ENCODE assay signal across 27 cellular contexts in genomic region chr11:21430532-21430931, GRCh38.
"Had no signal": no experiment of that assay in that cellular context is flagged by ENCODE, and none has a peak within 500 bp of the region (broad histone marks: within the 10 kb centered on the region; RNA-seq: fewer than 3 reads in every experiment).

No MANE protein-coding gene starts in this region.

- DNase-seq: kidney; left ventricle myocardium inferior; mesendoderm; naive B cell; natural killer cell; nephron progenitor cell; occipital lobe; psoas muscle; right lobe of liver; stimulated activated CD4-positive, alpha-beta T cell treated with anti-CD3 and anti-CD28 coated beads, Interleukin-1b, Interleukin-23, amount 100 ng/mL, for 48 hours; stimulated activated CD4-positive, alpha-beta T cell treated with anti-CD3 and anti-CD28 coated beads, Interleukin-2, amount 100 ng/mL, for 48 hours; stimulated activated CD4-positive, alpha-beta T cell treated with anti-CD3 and anti-CD28 coated beads, Interleukin-4, amount 100 ng/mL, for 4 hours; stimulated activated CD8-positive, alpha-beta memory T cell treated with anti-CD3 and anti-CD28 coated beads, Interleukin-4, amount 100 ng/mL, for 48 hours; stimulated activated naive CD4-positive, alpha-beta T cell treated with Interleukin-2 at 50 U/mL for 16 hours; stimulated activated naive CD8-positive, alpha-beta T cell treated with anti-CD3 and anti-CD28 coated beads, Interleukin-15, amount 100 ng/mL, for 72 hours; substantia nigra; upper lobe of left lung had no signal

- H3K27ac Mint-ChIP-seq: mesothelial cell of epicardium; naive B cell; natural killer cell; nephron progenitor cell; neural progenitor cell; stimulated activated memory B cell treated with anti-CD40 and anti-IgM and Interleukin-4, amounts not matched to agents 10 μg/mL and 1 μg/mL and 100 μg/mL, for 72 hours; stimulated activated naive CD8-positive, alpha-beta T cell treated with anti-CD3 and anti-CD28 coated beads, Interleukin-15, amount 100 ng/mL, for 72 hours had no signal

- H3K4me1 Mint-ChIP-seq: mesothelial cell of epicardium; naive B cell; natural killer cell; nephron progenitor cell; neural progenitor cell; stimulated activated memory B cell treated with anti-CD40 and anti-IgM and Interleukin-4, amounts not matched to agents 10 μg/mL and 1 μg/mL and 100 μg/mL, for 72 hours; stimulated activated naive CD8-positive, alpha-beta T cell treated with anti-CD3 and anti-CD28 coated beads, Interleukin-15, amount 100 ng/mL, for 72 hours had no signal

- H3K4me3 Mint-ChIP-seq: mesothelial cell of epicardium; naive B cell; natural killer cell; nephron progenitor cell; neural progenitor cell; stimulated activated memory B cell treated with anti-CD40 and anti-IgM and Interleukin-4, amounts not matched to agents 10 μg/mL and 1 μg/mL and 100 μg/mL, for 72 hours; stimulated activated naive CD8-positive, alpha-beta T cell treated with anti-CD3 and anti-CD28 coated beads, Interleukin-15, amount 100 ng/mL, for 72 hours had no signal

- H3K36me3 Mint-ChIP-seq: mesothelial cell of epicardium; naive B cell; natural killer cell; neural progenitor cell; stimulated activated memory B cell treated with anti-CD40 and anti-IgM and Interleukin-4, amounts not matched to agents 10 μg/mL and 1 μg/mL and 100 μg/mL, for 72 hours had no signal

- H2AFZ ChIP-seq: hepatocyte, neural progenitor cell, parathyroid adenoma had no signal

- H3K36me3 ChIP-seq: left ventricle myocardium inferior, neural progenitor cell, neutrophil, right atrium auricular region, right lobe of liver, tibial nerve, upper lobe of left lung had no signal

- H3K9ac ChIP-seq: neural progenitor cell, parathyroid adenoma had no signal

- FAIRE-seq: kidney had no signal

- H3K27me3 Mint-ChIP-seq: naive B cell; stimulated activated memory B cell treated with anti-CD40 and anti-IgM and Interleukin-4, amounts not matched to agents 10 μg/mL and 1 μg/mL and 100 μg/mL, for 72 hours; stimulated activated naive CD8-positive, alpha-beta T cell treated with anti-CD3 and anti-CD28 coated beads, Interleukin-15, amount 100 ng/mL, for 72 hours had no signal

- H3K9me3 Mint-ChIP-seq: nephron progenitor cell, neural progenitor cell had no signal

- H3K4me1 ChIP-seq: left ventricle myocardium inferior, neural progenitor cell, parathyroid adenoma, psoas muscle, right atrium auricular region, right lobe of liver, tibial nerve, upper lobe of left lung had no signal

- H3K4me3 ChIP-seq: hepatocyte, left ventricle myocardium inferior, lung, neural progenitor cell, psoas muscle, right atrium auricular region, right lobe of liver, smooth muscle cell, tibial nerve, upper lobe of left lung had no signal

- H3K4me2 ChIP-seq: hepatocyte, neural progenitor cell, smooth muscle cell had no signal

- H3K27me3 ChIP-seq: hepatocyte, neural progenitor cell, neutrophil, right atrium auricular region, right lobe of liver, tibial nerve, upper lobe of left lung had no signal

- H3K9me3 ChIP-seq: neutrophil, psoas muscle, right atrium auricular region, right lobe of liver, upper lobe of left lung had no signal

- H3K79me2 ChIP-seq: hepatocyte, parathyroid adenoma had no signal

- ATAC-seq: natural killer cell; psoas muscle; right lobe of liver; stimulated activated memory B cell treated with anti-CD40 and anti-IgM and Interleukin-4, amounts not matched to agents 10 μg/mL and 1 μg/mL and 100 μg/mL, for 72 hours; stimulated activated naive CD8-positive, alpha-beta T cell treated with anti-CD3 and anti-CD28 coated beads, Interleukin-15, amount 100 ng/mL, for 72 hours had no signal

- H3K27ac ChIP-seq: hepatocyte, left ventricle myocardium inferior, neural progenitor cell, neutrophil, parathyroid adenoma, psoas muscle, right atrium auricular region, right lobe of liver, tibial nerve, upper lobe of left lung had no signal
